Comparison of ENCODE assay signal across 8 cellular contexts in genomic region chr9:34989056-34989945, GRCh38. TPM values are rescaled to one million over a fixed set of nuclear protein-coding genes. Genes with fewer than 3 reads are reported as not detected.
DNase-seq lines count a peak whose midpoint lies in the region; ATAC-seq and TF ChIP-seq lines count a peak whose summit lies in the region.

TSS of gene DNAJB5 (plus strand) at chr9:34989745. CDS start at chr9:34990631, 886 bp downstream.

- 0 to 1% (median 1%) methylated on average over 50 to 61 of the region's 61 CpGs for WGBS in spleen, 5 donors

- peak; percentile 100 for DNase-seq in AG10803 (ENCODE audit: low read depth)
- DNase-seq in NCI-H345 treated with DMSO at 0.1 percent for 48 hours (lab: John Stamatoyannopoulos, UW; ENCODE audit: unreplicated experiment), result peak; percentile 99
- DNase-seq in cerebellar cortex (ENCODE audit: low spot score), result peak; percentile 100
- DNase-seq in iris pigment epithelial cell (ENCODE audit: low read depth), result peak; percentile 100
- peak; percentile 97 for DNase-seq in spleen

- no peaks in the 10 kb centered on the region for H3K36me3 ChIP-seq in spleen

- peaks cover 0 to 8% (median 0%) of the 10 kb centered on the region in 7 donors for H3K27me3 ChIP-seq in spleen (replicated peaks in 1 of 7)

- H3K27ac ChIP-seq in spleen, result peak within 1 kb of the TSS; percentile 51 to 90 (median 86)

- TF ChIP-seq CTCF in AG10803 (conservative IDR thresholded peaks at IDR 0.05; ENCODE audit: low read length) (no peak), spleen (IDR thresholded peaks at IDR 0.05 in 8 of 11, conservative IDR thresholded peaks at IDR 0.05 in 3 of 11) (peak in 3 of 11 experiments; percentile 14 to 36 (median 31))

- H3K4me1 ChIP-seq in spleen, result peaks cover 15 to 92% (median 56%) of the 10 kb centered on the region in 6 donors

- H3K4me3 ChIP-seq in AG10803 (ENCODE audit: low read length) (peak within 1 kb of the TSS; percentile 86), spleen (peak within 1 kb of the TSS; percentile 68 to 92 (median 78))

- peak in 1 of 3 donors; percentile 42 for TF ChIP-seq POLR2A in spleen (IDR thresholded peaks at IDR 0.05)

- intact Hi-C loops in spleen (cut with DNase I; ENCODE audit: low total_unique reads), result loop anchor here (10.0 kb wide), 2 partner anchors 84 to 106 kb away; partner anchors contain the start of gene PIGO

- ATAC-seq in GM19035 (IDR thresholded peaks at IDR 0.05; ENCODE audit: unreplicated experiment), result peak; percentile 88
- ATAC-seq in HG03342 (IDR thresholded peaks at IDR 0.05; ENCODE audit: unreplicated experiment), result peak; percentile 80
- ATAC-seq in activated CD4-positive, CD25-positive, alpha-beta regulatory T cell treated with anti-CD3 and anti-CD28 coated beads, Interleukin-2, amount 50 U/mL, for 24 hours, result peak; percentile 93 to 95

- H3K9me3 ChIP-seq in spleen, result no peaks in the 10 kb centered on the region

RNA-seq across cellular contexts. Expression of gene DNAJB5, which starts in this region (rescaled TPM):
- 10 to 100 TPM in 5 of 7 donors, 1 to 10 TPM in 2; 5.6 to 14.4 (median 12.8) TPM for total RNA-seq in spleen
- 1 to 10 TPM; 4.9 to 8.6 (median 6.7) TPM for polyA plus RNA-seq in spleen

Comparison
In these comparisons a context has a peak if more than half of its experiments do, and no peak if none do; other contexts are left out.
1. Peak in every context shown above with its lines: DNase-seq, ATAC-seq, H3K4me3 ChIP-seq and H3K27ac ChIP-seq.